In the genomic region with DNA sequence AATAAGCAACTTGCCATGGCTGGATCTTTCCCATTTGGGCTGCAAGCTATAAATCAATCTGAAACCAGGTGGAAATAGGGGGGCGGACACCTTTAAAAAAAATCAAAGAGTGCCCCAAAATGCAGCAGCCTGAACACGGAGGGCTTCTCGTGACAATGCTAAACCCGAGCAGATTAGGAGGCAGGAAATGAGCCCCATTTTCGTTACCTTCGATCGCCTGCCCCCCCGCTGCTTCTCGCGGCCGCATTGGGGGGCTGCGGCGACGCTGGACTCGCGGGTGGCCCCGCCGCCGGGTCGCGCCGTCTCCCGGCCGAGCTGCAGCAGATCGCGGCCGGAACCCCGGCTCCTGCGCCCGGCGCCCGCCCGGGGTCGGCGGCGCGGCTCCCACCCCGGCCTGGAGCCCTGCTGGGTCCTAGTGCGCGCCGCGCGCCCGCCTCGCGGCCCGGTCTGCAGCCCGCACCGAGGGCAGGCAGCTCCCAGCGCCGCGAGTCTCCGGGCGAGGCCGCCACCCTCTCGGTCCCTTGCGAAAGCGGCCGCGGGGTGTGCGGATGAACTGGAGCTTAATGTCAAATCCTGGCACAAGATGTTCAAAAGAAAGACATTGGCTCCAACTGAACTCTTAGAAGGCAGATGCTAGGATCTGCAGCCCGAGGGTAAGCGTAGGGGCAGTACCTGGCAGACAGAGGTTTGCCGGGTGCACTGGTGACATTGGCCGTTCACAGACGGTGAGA, we compare ENCODE assay signal across 8 cellular contexts.
DNase-seq lines count a peak whose midpoint lies in the region; ATAC-seq lines count a peak whose summit lies in the region.

No MANE protein-coding gene starts in this region.

- ATAC-seq in GM21786 (IDR thresholded peaks at IDR 0.05; ENCODE audit: unreplicated experiment) (peak; percentile 56), left cardiac atrium (peak; percentile 95 to 96)
- ATAC-seq in activated naive CD8-positive, alpha-beta T cell treated with anti-CD3 and anti-CD28 coated beads, Interleukin-2, amount 50 U/mL, for 24 hours: peak; percentile 65

- no peaks in the 10 kb centered on the region for H3K27me3 Mint-ChIP-seq in activated naive CD8-positive, alpha-beta T cell treated with anti-CD3 and anti-CD28 coated beads, Interleukin-2, amount 50 U/mL, for 24 hours

- no peaks in the 10 kb centered on the region for H3K36me3 ChIP-seq in Karpas-422 (ENCODE audit: insufficient read depth, low read length)

- peaks cover 40% of the 10 kb centered on the region for H3K4me1 ChIP-seq in Karpas-422 (ENCODE audit: low read length)

- H3K27me3 ChIP-seq in Karpas-422 (ENCODE audit: low read length): no peaks in the 10 kb centered on the region

- no peak overlapping the region for H3K27ac ChIP-seq in Karpas-422 (ENCODE audit: low read length)

- H3K9me3 ChIP-seq in Karpas-422 (ENCODE audit: low read length): no peaks in the 10 kb centered on the region

- H3K79me2 ChIP-seq in Karpas-422 (ENCODE audit: low read length): no peaks in the 10 kb centered on the region

- intact Hi-C loops in left cardiac atrium (cut with DNase I): loop anchor here in 1 of 2 donors (5.0 kb wide), 1 partner anchor 202 kb away; the partner anchor contains the start of gene FOXN3

- H3K9me2 ChIP-seq in Karpas-422 (replicated peaks; ENCODE audit: insufficient read depth, low read length): no peaks in the 10 kb centered on the region

- H3K4me1 Mint-ChIP-seq in activated naive CD8-positive, alpha-beta T cell treated with anti-CD3 and anti-CD28 coated beads, Interleukin-2, amount 50 U/mL, for 24 hours: peaks cover 75% of the 10 kb centered on the region

- H3K36me3 Mint-ChIP-seq in activated naive CD8-positive, alpha-beta T cell treated with anti-CD3 and anti-CD28 coated beads, Interleukin-2, amount 50 U/mL, for 24 hours (ENCODE audit: low read depth): peaks cover 1% of the 10 kb centered on the region

- DNase-seq in GDM1 (lab: John Stamatoyannopoulos, UW) (peak; percentile 78), Karpas-422 (peak; percentile 82), SKM-1 (lab: John Stamatoyannopoulos, UW; ENCODE audit: unreplicated experiment) (peak; percentile 20), left cardiac atrium (peak; percentile 81), pons (ENCODE audit: low spot score) (peak; percentile 42), cortex of kidney (lab: John Stamatoyannopoulos, UW) (no peak)
- DNase-seq in activated naive CD8-positive, alpha-beta T cell treated with anti-CD3 and anti-CD28 coated beads, Interleukin-2, amount 50 U/mL, for 24 hours: peak; percentile 73

- peak overlapping the region; percentile 85; the same call in 1 of the 2 replicates for H2AFZ ChIP-seq in Karpas-422 (ENCODE audit: low read length)

- H3K4me3 Mint-ChIP-seq in activated naive CD8-positive, alpha-beta T cell treated with anti-CD3 and anti-CD28 coated beads, Interleukin-2, amount 50 U/mL, for 24 hours: peak overlapping the region; percentile 91

- H4K20me1 ChIP-seq in Karpas-422 (ENCODE audit: insufficient read depth, low read depth, low read length): peaks cover 3% of the 10 kb centered on the region; the same call in 1 of the 2 replicates

- H3K27ac Mint-ChIP-seq in activated naive CD8-positive, alpha-beta T cell treated with anti-CD3 and anti-CD28 coated beads, Interleukin-2, amount 50 U/mL, for 24 hours: peak overlapping the region; percentile 98

- H3K9ac ChIP-seq in Karpas-422 (ENCODE audit: low read length): peak overlapping the region; percentile 63

- peak overlapping the region; percentile 98 for H3K4me2 ChIP-seq in Karpas-422 (ENCODE audit: low read depth, low read length, poor library complexity, severe bottlenecking)

- no peaks in the 10 kb centered on the region for H3K9me3 Mint-ChIP-seq in activated naive CD8-positive, alpha-beta T cell treated with anti-CD3 and anti-CD28 coated beads, Interleukin-2, amount 50 U/mL, for 24 hours

- H3K4me3 ChIP-seq in Karpas-422 (ENCODE audit: low read length): peak overlapping the region; percentile 68
